1 cellular context compared by ENCODE assay signal in the genomic region with DNA sequence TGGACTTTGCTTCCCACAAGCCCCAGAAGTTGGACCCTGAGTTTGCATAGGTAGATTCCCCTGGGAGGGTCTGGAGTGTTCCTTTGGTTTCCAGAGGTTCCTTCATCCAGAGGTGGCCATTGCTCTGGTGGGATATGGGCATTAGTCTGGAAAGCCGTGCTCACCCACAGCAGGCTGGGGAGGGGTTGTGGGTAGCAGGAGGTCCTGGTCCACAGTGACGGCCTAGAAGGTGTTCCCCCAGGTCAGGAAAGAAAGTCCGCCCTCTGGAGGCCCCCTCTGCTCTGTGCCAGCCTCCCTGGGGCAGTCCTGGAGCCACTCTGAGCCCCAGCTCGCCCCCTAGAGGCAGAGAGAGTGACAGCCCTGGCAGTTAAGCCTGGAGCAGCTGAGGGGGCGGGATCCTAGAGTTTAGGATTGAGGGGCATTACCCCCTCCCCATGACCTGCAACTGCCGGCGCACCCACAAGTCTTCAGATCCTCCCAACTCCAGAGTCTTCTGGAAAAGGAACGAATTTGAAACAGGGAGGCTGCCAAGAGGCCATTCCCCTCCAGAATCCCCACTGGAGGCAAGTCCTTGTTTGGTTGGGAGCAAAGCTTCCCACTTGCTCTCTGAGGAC.
TF ChIP-seq lines count a peak whose summit lies in the region.

No MANE protein-coding gene starts in this region.

TF ChIP-seq in HepG2, 621 proteins besides CTCF, POLR2A, EP300 and RAD21 (continued from another document and continues in another):
- TF ChIP-seq, protein P1, sequence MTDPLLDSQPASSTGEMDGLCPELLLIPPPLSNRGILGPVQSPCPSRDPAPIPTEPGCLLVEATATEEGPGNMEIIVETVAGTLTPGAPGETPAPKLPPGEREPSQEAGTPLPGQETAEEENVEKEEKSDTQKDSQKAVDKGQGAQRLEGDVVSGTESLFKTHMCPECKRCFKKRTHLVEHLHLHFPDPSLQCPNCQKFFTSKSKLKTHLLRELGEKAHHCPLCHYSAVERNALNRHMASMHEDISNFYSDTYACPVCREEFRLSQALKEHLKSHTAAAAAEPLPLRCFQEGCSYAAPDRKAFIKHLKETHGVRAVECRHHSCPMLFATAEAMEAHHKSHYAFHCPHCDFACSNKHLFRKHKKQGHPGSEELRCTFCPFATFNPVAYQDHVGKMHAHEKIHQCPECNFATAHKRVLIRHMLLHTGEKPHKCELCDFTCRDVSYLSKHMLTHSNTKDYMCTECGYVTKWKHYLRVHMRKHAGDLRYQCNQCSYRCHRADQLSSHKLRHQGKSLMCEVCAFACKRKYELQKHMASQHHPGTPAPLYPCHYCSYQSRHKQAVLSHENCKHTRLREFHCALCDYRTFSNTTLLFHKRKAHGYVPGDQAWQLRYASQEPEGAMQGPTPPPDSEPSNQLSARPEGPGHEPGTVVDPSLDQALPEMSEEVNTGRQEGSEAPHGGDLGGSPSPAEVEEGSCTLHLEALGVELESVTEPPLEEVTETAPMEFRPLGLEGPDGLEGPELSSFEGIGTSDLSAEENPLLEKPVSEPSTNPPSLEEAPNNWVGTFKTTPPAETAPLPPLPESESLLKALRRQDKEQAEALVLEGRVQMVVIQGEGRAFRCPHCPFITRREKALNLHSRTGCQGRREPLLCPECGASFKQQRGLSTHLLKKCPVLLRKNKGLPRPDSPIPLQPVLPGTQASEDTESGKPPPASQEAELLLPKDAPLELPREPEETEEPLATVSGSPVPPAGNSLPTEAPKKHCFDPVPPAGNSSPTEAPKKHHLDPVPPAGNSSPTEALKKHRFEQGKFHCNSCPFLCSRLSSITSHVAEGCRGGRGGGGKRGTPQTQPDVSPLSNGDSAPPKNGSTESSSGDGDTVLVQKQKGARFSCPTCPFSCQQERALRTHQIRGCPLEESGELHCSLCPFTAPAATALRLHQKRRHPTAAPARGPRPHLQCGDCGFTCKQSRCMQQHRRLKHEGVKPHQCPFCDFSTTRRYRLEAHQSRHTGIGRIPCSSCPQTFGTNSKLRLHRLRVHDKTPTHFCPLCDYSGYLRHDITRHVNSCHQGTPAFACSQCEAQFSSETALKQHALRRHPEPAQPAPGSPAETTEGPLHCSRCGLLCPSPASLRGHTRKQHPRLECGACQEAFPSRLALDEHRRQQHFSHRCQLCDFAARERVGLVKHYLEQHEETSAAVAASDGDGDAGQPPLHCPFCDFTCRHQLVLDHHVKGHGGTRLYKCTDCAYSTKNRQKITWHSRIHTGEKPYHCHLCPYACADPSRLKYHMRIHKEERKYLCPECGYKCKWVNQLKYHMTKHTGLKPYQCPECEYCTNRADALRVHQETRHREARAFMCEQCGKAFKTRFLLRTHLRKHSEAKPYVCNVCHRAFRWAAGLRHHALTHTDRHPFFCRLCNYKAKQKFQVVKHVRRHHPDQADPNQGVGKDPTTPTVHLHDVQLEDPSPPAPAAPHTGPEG (CRISPR knock-in tag; IDR thresholded peaks at IDR 0.05): peak; percentile 63; the same call in 1 of the 2 replicates
- TF ChIP-seq GATAD1 (CRISPR knock-in tag; IDR thresholded peaks at IDR 0.05) (peak; percentile 26; the same call in 1 of the 2 replicates), ZNF124 (CRISPR knock-in tag; IDR thresholded peaks at IDR 0.05) (0 out of 2 replicates have a peak, but pooled peaks have one; percentile 41), ZNF24 (IDR thresholded peaks at IDR 0.05) (0 out of 2 replicates have a peak, but pooled peaks have one; percentile 21), MTF2 (CRISPR knock-in tag; IDR thresholded peaks at IDR 0.05; ENCODE audit: borderline replicate concordance) (no peak), ZNF652 (CRISPR knock-in tag; IDR thresholded peaks at IDR 0.05; ENCODE audit: borderline replicate concordance, low read depth) (no peak), ZNF431 (CRISPR knock-in tag; IDR thresholded peaks at IDR 0.05; ENCODE audit: borderline replicate concordance, low read depth) (no peak), ZNF232 (CRISPR knock-in tag; IDR thresholded peaks at IDR 0.05; ENCODE audit: borderline replicate concordance) (peak; percentile 44; the same call in 1 of the 2 replicates), SNRNP70 (IDR thresholded peaks at IDR 0.05; ENCODE audit: low read depth, low read length) (no peak), KDM2A (CRISPR knock-in tag; IDR thresholded peaks at IDR 0.05; ENCODE audit: borderline replicate concordance, low read depth) (peak; percentile 75), CREB1 (IDR thresholded peaks at IDR 0.05) (no peak), CREB1 (CRISPR knock-in tag; IDR thresholded peaks at IDR 0.05) (no peak), ZNF580 (CRISPR knock-in tag; IDR thresholded peaks at IDR 0.05; ENCODE audit: borderline replicate concordance, low read depth) (0 out of 2 replicates have a peak, but pooled peaks have one; percentile 73), ZNF646 (CRISPR knock-in tag; IDR thresholded peaks at IDR 0.05) (no peak), RELA (CRISPR knock-in tag; IDR thresholded peaks at IDR 0.05) (no peak), NPAS2 (CRISPR knock-in tag; IDR thresholded peaks at IDR 0.05; ENCODE audit: borderline replicate concordance) (0 out of 2 replicates have a peak, but pooled peaks have one; percentile 47), CHD2 (IDR thresholded peaks at IDR 0.05; ENCODE audit: low read depth, low read length) (no peak), ZSCAN20 (CRISPR knock-in tag; IDR thresholded peaks at IDR 0.05; ENCODE audit: borderline replicate concordance) (no peak), ZNF205 (CRISPR knock-in tag; IDR thresholded peaks at IDR 0.05) (no peak), FOXK1 (CRISPR knock-in tag; IDR thresholded peaks at IDR 0.05; ENCODE audit: borderline replicate concordance, low read depth) (peak; percentile 14; the same call in 1 of the 2 replicates), ZBTB7A (CRISPR knock-in tag; IDR thresholded peaks at IDR 0.05) (peak; percentile 56; the same call in 1 of the 2 replicates), ZMYM4 (CRISPR knock-in tag; IDR thresholded peaks at IDR 0.05) (peak; percentile 79), CREB3 (CRISPR knock-in tag; IDR thresholded peaks at IDR 0.05) (no peak), ZNF317 (CRISPR knock-in tag; IDR thresholded peaks at IDR 0.05) (0 out of 2 replicates have a peak, but pooled peaks have one; percentile 28), BORCS8-MEF2B (CRISPR knock-in tag; IDR thresholded peaks at IDR 0.05) (no peak), TAF1 (CRISPR knock-in tag; IDR thresholded peaks at IDR 0.05) (no peak), ZNF614 (CRISPR knock-in tag; IDR thresholded peaks at IDR 0.05; ENCODE audit: borderline replicate concordance) (no peak), ZNF350 (CRISPR knock-in tag; IDR thresholded peaks at IDR 0.05; ENCODE audit: borderline replicate concordance, low read depth) (peak; percentile 80), SMARCE1 (IDR thresholded peaks at IDR 0.05; ENCODE audit: borderline replicate concordance) (no peak), NONO (IDR thresholded peaks at IDR 0.05) (no peak), NONO (CRISPR knock-in tag; conservative IDR thresholded peaks at IDR 0.05) (no peak), ZMYM3 (CRISPR knock-in tag; IDR thresholded peaks at IDR 0.05) (peak; percentile 38; the same call in 1 of the 2 replicates), HOXA9 (CRISPR knock-in tag; IDR thresholded peaks at IDR 0.05; ENCODE audit: borderline replicate concordance) (no peak)
- TF ChIP-seq, protein P2, sequence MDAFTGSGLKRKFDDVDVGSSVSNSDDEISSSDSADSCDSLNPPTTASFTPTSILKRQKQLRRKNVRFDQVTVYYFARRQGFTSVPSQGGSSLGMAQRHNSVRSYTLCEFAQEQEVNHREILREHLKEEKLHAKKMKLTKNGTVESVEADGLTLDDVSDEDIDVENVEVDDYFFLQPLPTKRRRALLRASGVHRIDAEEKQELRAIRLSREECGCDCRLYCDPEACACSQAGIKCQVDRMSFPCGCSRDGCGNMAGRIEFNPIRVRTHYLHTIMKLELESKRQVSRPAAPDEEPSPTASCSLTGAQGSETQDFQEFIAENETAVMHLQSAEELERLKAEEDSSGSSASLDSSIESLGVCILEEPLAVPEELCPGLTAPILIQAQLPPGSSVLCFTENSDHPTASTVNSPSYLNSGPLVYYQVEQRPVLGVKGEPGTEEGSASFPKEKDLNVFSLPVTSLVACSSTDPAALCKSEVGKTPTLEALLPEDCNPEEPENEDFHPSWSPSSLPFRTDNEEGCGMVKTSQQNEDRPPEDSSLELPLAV (CRISPR knock-in tag; conservative IDR thresholded peaks at IDR 0.05; ENCODE audit: low read depth): no peak
- TF ChIP-seq, protein P3, sequence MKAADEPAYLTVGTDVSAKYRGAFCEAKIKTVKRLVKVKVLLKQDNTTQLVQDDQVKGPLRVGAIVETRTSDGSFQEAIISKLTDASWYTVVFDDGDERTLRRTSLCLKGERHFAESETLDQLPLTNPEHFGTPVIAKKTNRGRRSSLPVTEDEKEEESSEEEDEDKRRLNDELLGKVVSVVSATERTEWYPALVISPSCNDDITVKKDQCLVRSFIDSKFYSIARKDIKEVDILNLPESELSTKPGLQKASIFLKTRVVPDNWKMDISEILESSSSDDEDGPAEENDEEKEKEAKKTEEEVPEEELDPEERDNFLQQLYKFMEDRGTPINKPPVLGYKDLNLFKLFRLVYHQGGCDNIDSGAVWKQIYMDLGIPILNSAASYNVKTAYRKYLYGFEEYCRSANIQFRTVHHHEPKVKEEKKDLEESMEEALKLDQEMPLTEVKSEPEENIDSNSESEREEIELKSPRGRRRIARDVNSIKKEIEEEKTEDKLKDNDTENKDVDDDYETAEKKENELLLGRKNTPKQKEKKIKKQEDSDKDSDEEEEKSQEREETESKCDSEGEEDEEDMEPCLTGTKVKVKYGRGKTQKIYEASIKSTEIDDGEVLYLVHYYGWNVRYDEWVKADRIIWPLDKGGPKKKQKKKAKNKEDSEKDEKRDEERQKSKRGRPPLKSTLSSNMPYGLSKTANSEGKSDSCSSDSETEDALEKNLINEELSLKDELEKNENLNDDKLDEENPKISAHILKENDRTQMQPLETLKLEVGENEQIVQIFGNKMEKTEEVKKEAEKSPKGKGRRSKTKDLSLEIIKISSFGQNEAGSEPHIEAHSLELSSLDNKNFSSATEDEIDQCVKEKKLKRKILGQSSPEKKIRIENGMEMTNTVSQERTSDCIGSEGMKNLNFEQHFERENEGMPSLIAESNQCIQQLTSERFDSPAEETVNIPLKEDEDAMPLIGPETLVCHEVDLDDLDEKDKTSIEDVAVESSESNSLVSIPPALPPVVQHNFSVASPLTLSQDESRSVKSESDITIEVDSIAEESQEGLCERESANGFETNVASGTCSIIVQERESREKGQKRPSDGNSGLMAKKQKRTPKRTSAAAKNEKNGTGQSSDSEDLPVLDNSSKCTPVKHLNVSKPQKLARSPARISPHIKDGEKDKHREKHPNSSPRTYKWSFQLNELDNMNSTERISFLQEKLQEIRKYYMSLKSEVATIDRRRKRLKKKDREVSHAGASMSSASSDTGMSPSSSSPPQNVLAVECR (CRISPR knock-in tag; IDR thresholded peaks at IDR 0.05; ENCODE audit: borderline replicate concordance): peak; percentile 61; the same call in 1 of the 2 replicates
- TF ChIP-seq, protein P4, sequence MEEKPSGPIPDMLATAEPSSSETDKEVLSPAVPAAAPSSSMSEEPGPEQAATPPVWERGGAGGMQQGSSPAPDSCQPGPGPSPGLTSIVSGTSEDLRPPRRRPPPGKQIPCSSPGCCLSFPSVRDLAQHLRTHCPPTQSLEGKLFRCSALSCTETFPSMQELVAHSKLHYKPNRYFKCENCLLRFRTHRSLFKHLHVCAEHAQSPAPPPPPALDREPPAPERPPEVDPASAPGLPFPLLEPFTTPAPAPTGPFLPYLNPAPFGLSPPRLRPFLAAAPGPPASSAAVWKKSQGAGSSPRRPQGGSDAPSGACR (CRISPR knock-in tag; IDR thresholded peaks at IDR 0.05): peak; percentile 78
